In the genomic region with DNA sequence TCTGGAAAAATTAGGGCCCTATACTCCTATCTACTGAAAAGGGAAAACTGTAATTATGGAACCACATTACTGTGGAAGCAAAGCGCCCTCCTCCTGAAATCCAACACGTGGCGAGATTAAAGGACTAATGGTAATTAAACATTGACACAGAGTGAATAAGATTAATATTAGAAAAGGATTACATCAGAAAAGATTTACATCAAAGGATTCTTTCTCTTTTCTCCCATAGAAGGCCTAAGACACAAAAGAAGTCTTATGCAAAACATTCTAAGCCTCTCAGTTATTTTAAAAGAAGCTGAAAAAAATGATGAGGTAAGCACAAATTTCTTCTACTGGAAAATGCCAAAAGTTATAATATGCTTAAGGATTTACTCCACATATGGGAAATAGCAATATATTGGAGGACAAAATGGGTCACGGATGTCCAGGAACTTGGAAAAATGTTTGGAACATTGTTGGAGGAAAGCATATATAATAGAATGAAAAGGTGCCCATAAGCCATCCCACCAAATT, we compare ENCODE assay signal across 21 cellular contexts.
"Had no signal": no experiment of that assay in that cellular context is flagged by ENCODE, and none has a peak within 500 bp of the region (broad histone marks: within the 10 kb centered on the region; RNA-seq: fewer than 3 reads in every experiment).

No MANE protein-coding gene starts in this region.

- H3K27me3 Mint-ChIP-seq: IgD-negative memory B cell had no signal

- H3K36me3 Mint-ChIP-seq: IgD-negative memory B cell, T-cell had no signal

- H3K4me3 Mint-ChIP-seq: IgD-negative memory B cell, T-cell had no signal

- FAIRE-seq: RCC 7860 had no signal

- DNase-seq: KBM-7, MV-4-11, NCI-H1048, NCI-H1105, NCI-H1417, NCI-H1436 treated with DMSO at 0.1 percent for 48 hours, NCI-H1694, NCI-H187 treated with DMSO at 0.1 percent for 48 hours, NCI-H2029 treated with DMSO at 0.1 percent for 48 hours, NCI-H2171 treated with DMSO at 0.1 percent for 48 hours, NCI-H345, NCI-H446 treated with DMSO at 0.1 percent for 48 hours, NCI-H510A treated with DMSO at 0.1 percent for 48 hours, NCI-H526, SHP77, SK-N-SH, SW 1271, T-cell had no signal

- H3K27ac ChIP-seq: RWPE1 had no signal

- H3K9ac ChIP-seq: SK-N-SH had no signal

- H3K9me3 ChIP-seq: SK-N-SH had no signal

- H3K9me3 Mint-ChIP-seq: IgD-negative memory B cell, T-cell had no signal

- H3K27ac Mint-ChIP-seq: IgD-negative memory B cell, T-cell had no signal

- ATAC-seq: T-cell had no signal

- H3K9me2 ChIP-seq: SK-N-SH had no signal

- H3K4me2 ChIP-seq: SK-N-SH had no signal

- H3K4me1 Mint-ChIP-seq: IgD-negative memory B cell, T-cell had no signal
